9 cellular contexts compared by ENCODE assay signal in genomic region chr1:15603966-15604282, GRCh38. TPM values are rescaled to one million over a fixed set of nuclear protein-coding genes. Genes with fewer than 3 reads are reported as not detected.
A peak's percentile ranks its signal among the peaks of the same experiment; 100 is the strongest.
DNase-seq lines count a peak whose midpoint lies in the region; FAIRE-seq and TF ChIP-seq lines count a peak whose summit lies in the region.
"Not testable (repeated sequence)": the region's sequence is repeated elsewhere in the genome, so short reads cannot be mapped to it uniquely, and the experiment has no call there.
"Had no signal": no experiment of that assay in that cellular context is flagged by ENCODE, and none has a peak within 500 bp of the region (broad histone marks: within the 10 kb centered on the region; RNA-seq: fewer than 3 reads in every experiment).

No MANE protein-coding gene starts in this region.

- not testable (repeated sequence) for DNase-seq in AG10803 (ENCODE audit: low read depth); WERI-Rb-1; astrocyte (ENCODE audit: low read depth); endothelial cell of umbilical vein (ENCODE audit: low read depth, low spot score); kidney epithelial cell (ENCODE audit: low read depth); stomach

- H2AFZ ChIP-seq in astrocyte (ENCODE audit: low read depth, low read length) (peak overlapping the region; percentile 97), endothelial cell of umbilical vein (ENCODE audit: low read depth, low read length) (peak overlapping the region; percentile 90)
- H2AFZ ChIP-seq in neuron (ENCODE audit: low read depth, low read length), result not testable (repeated sequence)

- TF ChIP-seq EP300 in stomach (IDR thresholded peaks at IDR 0.05), result not testable (repeated sequence)

- H3K9me1 ChIP-seq in endothelial cell of umbilical vein (replicated peaks; ENCODE audit: control insufficient read depth, extremely low read depth, insufficient read depth, low read length), result not testable (repeated sequence)

- not testable (repeated sequence) for H3K4me1 ChIP-seq in HUES48 (ENCODE audit: control insufficient read depth, insufficient read depth, low read length); astrocyte (ENCODE audit: insufficient read depth, low read length); endothelial cell of umbilical vein (ENCODE audit: control insufficient read depth, extremely low read depth, insufficient read depth, low read length); neuron (ENCODE audit: insufficient read depth, low read length)
- H3K4me1 ChIP-seq in stomach, result peaks cover 16 to 33% (median 26%) of the 10 kb centered on the region in 4 donors

- not testable (repeated sequence) for H3K9me3 ChIP-seq in HUES48 (ENCODE audit: control insufficient read depth, insufficient read depth, low read length); WERI-Rb-1 (ENCODE audit: severe bottlenecking); astrocyte (ENCODE audit: insufficient read depth, low read depth, low read length); endothelial cell of umbilical vein (replicated peaks; ENCODE audit: control insufficient read depth, insufficient read depth, low read length); neuron (ENCODE audit: low read length); stomach

- peak overlapping the region; percentile 2 for H3K27ac Mint-ChIP-seq in astrocyte (ENCODE audit: unreplicated experiment)

- POLR2A ChIA-PET in endothelial cell of umbilical vein (lab: Charles Lee), result not testable (repeated sequence)

- H3K4me3 ChIP-seq in AG10803 (ENCODE audit: low read length) (peak overlapping the region; percentile 91), HUES48 (ENCODE audit: low read depth, low read length) (peak overlapping the region; percentile 49), WERI-Rb-1 (ENCODE audit: low read depth, low read length) (peak overlapping the region; percentile 78), astrocyte (ENCODE audit: insufficient read depth, low read depth, low read length) (peak overlapping the region; percentile 85), kidney epithelial cell (ENCODE audit: low read depth, low read length) (peak overlapping the region; percentile 76), neuron (ENCODE audit: low read length) (peak overlapping the region; percentile 71), stomach (peak overlapping the region; percentile 72 to 88 (median 78))
- H3K4me3 ChIP-seq in endothelial cell of umbilical vein (replicated peaks in 1 of 3; ENCODE audit: insufficient read depth in 1 of 3, low read depth in 1 of 3, low read length in 3 of 3), result not testable (repeated sequence)

- not testable (repeated sequence) for H3K27ac ChIP-seq in HUES48 (ENCODE audit: low read depth, low read length); astrocyte (ENCODE audit: low read depth, low read length); endothelial cell of umbilical vein (ENCODE audit: insufficient read depth, low read depth, low read length)
- H3K27ac ChIP-seq in WERI-Rb-1, result peak overlapping the region; percentile 6; the same call in 1 of the 2 replicates
- peak overlapping the region; percentile 86 to 90 (median 89) for H3K27ac ChIP-seq in stomach

- H3K9me3 Mint-ChIP-seq in astrocyte (ENCODE audit: unreplicated experiment), result not testable (repeated sequence)

- H3K27me3 ChIP-seq in HUES48 (ENCODE audit: control insufficient read depth, insufficient read depth, low read length); WERI-Rb-1 (ENCODE audit: insufficient read depth, low read depth, severe bottlenecking); astrocyte (ENCODE audit: insufficient read depth, low read length); endothelial cell of umbilical vein (ENCODE audit: control insufficient read depth in 2 of 2, insufficient read depth in 2 of 2, low read length in 2 of 2); kidney epithelial cell (ENCODE audit: control insufficient read depth, insufficient read depth, low read length); neuron (ENCODE audit: insufficient read depth, low read length); stomach: not testable (repeated sequence)

- CTCF ChIA-PET in endothelial cell of umbilical vein (lab: Charles Lee), result interaction anchor here (1.0 to 1.5 kb wide), 5 partner anchors 8 to 20 kb away, joined by 3 to 7 read pairs (median 4); no protein-coding TSS in a partner anchor

- dilution Hi-C loops in endothelial cell of umbilical vein (cut with MboI; ENCODE audit: extremely low pct_ligation_motif_present, low sequenced_read_pairs), result not testable (repeated sequence)

- not testable (repeated sequence) for FAIRE-seq in astrocyte (lab: Jason Lieb, UNC); endothelial cell of umbilical vein (lab: Jason Lieb, UNC)

- intact Hi-C loops in endothelial cell of umbilical vein (cut with micrococcal nuclease), result loop anchor here (1.0 kb wide), 2 partner anchors 13 to 78 kb away; partner anchors contain the start of genes DDI2 and DNAJC16
- intact Hi-C loops in stomach (cut with DNase I; ENCODE audit: low total_unique reads), result not testable (repeated sequence)

- peak overlapping the region; percentile 92 for H3K4me2 ChIP-seq in astrocyte (ENCODE audit: low read length)
- H3K4me2 ChIP-seq in endothelial cell of umbilical vein (ENCODE audit: insufficient read depth, low read length), result peak overlapping the region; percentile 16

- BruUV-seq in endothelial cell of umbilical vein (replicated peaks; lab: Mats Ljungman, UMichigan), result not testable (repeated sequence)

- H3K27me3 Mint-ChIP-seq in astrocyte (ENCODE audit: low read depth, unreplicated experiment), result peaks cover 17% of the 10 kb centered on the region

- 65 to 68% (median 66%) methylated on average over 13 of the region's 13 CpGs for WGBS in stomach, 5 donors

- not testable (repeated sequence) for H3K36me3 Mint-ChIP-seq in astrocyte (ENCODE audit: low read depth, unreplicated experiment)

- not testable (repeated sequence) for TF ChIP-seq CTCF in AG10803 (conservative IDR thresholded peaks at IDR 0.05; ENCODE audit: low read length); WERI-Rb-1 (IDR thresholded peaks at IDR 0.05; ENCODE audit: low read depth, low read length); astrocyte (IDR thresholded peaks at IDR 0.05; ENCODE audit: insufficient read depth, low read depth, low read length); endothelial cell of umbilical vein (IDR thresholded peaks at IDR 0.05; ENCODE audit: extremely low read depth in 1 of 2, insufficient read depth in 1 of 2, low read depth in 1 of 2, low read length in 2 of 2); kidney epithelial cell (IDR thresholded peaks at IDR 0.05; ENCODE audit: insufficient read depth, low read length, poor library complexity, severe bottlenecking); stomach (IDR thresholded peaks at IDR 0.05)

- TF ChIP-seq POLR2A in endothelial cell of umbilical vein (IDR thresholded peaks at IDR 0.05; ENCODE audit: low read depth, low read length); stomach (IDR thresholded peaks at IDR 0.05): not testable (repeated sequence)

- not testable (repeated sequence) for H3K36me3 ChIP-seq in HUES48 (ENCODE audit: control insufficient read depth, insufficient read depth, low read length); WERI-Rb-1; astrocyte (ENCODE audit: insufficient read depth, low read length); endothelial cell of umbilical vein (ENCODE audit: control insufficient read depth in 2 of 2, extremely low read depth in 1 of 2, insufficient read depth in 2 of 2, low read length in 2 of 2); kidney epithelial cell (ENCODE audit: control insufficient read depth, insufficient read depth, low read length); neuron (ENCODE audit: insufficient read depth, low read length); stomach

- H3K9ac ChIP-seq in HUES48 (ENCODE audit: low read depth, low read length); endothelial cell of umbilical vein (replicated peaks; ENCODE audit: extremely low read depth, insufficient read depth, low read length): not testable (repeated sequence)
- H3K9ac ChIP-seq in astrocyte (ENCODE audit: low read length), result peak overlapping the region; percentile 81

- H3K4me1 Mint-ChIP-seq in astrocyte (ENCODE audit: low read depth, unreplicated experiment), result not testable (repeated sequence)

- not testable (repeated sequence) for H4K20me1 ChIP-seq in astrocyte (ENCODE audit: insufficient read depth, low read length); endothelial cell of umbilical vein (replicated peaks; ENCODE audit: control insufficient read depth, extremely low read depth, insufficient read depth, low read length)

- not testable (repeated sequence) for H3K79me2 ChIP-seq in astrocyte (ENCODE audit: insufficient read depth, low read length); endothelial cell of umbilical vein (ENCODE audit: control insufficient read depth, insufficient read depth, low read length)

- H3K4me3 Mint-ChIP-seq in astrocyte (ENCODE audit: unreplicated experiment), result peak overlapping the region; percentile 79

RNA-seq across cellular contexts. Expression of gene DDI2, which starts 13.3 kb away (rescaled TPM):
- total RNA-seq in astrocyte (24.1 and 26.1 TPM in 2 replicates), endothelial cell of umbilical vein (35.2 and 35.9 TPM in 2 replicates), kidney epithelial cell (16.9 TPM in 2 replicates), stomach (100 to 1,000 TPM in 1 of 5 donors, 10 to 100 TPM in 4; 12.7 to 261 (median 42.8) TPM)
- polyA plus RNA-seq in endothelial cell of umbilical vein (4.6 and 5.4 TPM in 2 replicates), stomach (1 to 10 TPM; 3.1 to 5.0 (median 4.1) TPM)
- 5.2 and 5.9 TPM in 2 replicates for polyA plus RNA-seq in endothelial cell of umbilical vein (2011; cell fraction: cytosol; rRNA removed)
- 15.4 and 21.0 TPM in 2 replicates for polyA plus RNA-seq in endothelial cell of umbilical vein (2011; cell fraction: nucleus; rRNA removed)
- polyA plus RNA-seq in endothelial cell of umbilical vein (2012), result 9.5 and 11.8 TPM in 2 replicates
- polyA minus RNA-seq in endothelial cell of umbilical vein, result 34.4 and 38.4 TPM in 2 replicates
- polyA minus RNA-seq in endothelial cell of umbilical vein (2011; cell fraction: cytosol; rRNA and poly(A)+ RNA removed), result 9.6 TPM
- polyA minus RNA-seq in endothelial cell of umbilical vein (2011; cell fraction: nucleus; rRNA and poly(A)+ RNA removed), result 49.2 and 63.1 TPM in 2 replicates

RNA-seq across cellular contexts. Expression of gene AGMAT, which starts 19.1 kb away (rescaled TPM):
- total RNA-seq in astrocyte (0.41 and 0.53 TPM in 2 replicates), endothelial cell of umbilical vein (1.1 and 1.9 TPM in 2 replicates), kidney epithelial cell (0.75 and 0.96 TPM in 2 replicates), stomach (1 to 10 TPM in 2 of 5 donors, under 1 TPM in 1, not detected in 2; 0.14 to 9.8 (median 4.6) TPM)
- polyA plus RNA-seq in endothelial cell of umbilical vein (0.22 and 0.39 TPM in 2 replicates), stomach (under 1 TPM; 0.35 to 0.56 (median 0.46) TPM)
- 0.44 and 0.48 TPM in 2 replicates for polyA plus RNA-seq in endothelial cell of umbilical vein (2011; cell fraction: cytosol; rRNA removed)
- polyA plus RNA-seq in endothelial cell of umbilical vein (2011; cell fraction: nucleus; rRNA removed), result 0.14 and 0.41 TPM in 2 replicates
- polyA plus RNA-seq in endothelial cell of umbilical vein (2012), result 0.72 and 1.3 TPM in 2 replicates
- 0.51 and 0.58 TPM in 2 replicates for polyA minus RNA-seq in endothelial cell of umbilical vein
- polyA minus RNA-seq in endothelial cell of umbilical vein (2011; cell fraction: cytosol; rRNA and poly(A)+ RNA removed), result 17.4 TPM
- polyA minus RNA-seq in endothelial cell of umbilical vein (2011; cell fraction: nucleus; rRNA and poly(A)+ RNA removed), result 0.34 TPM in 1 of 2 replicates, not detected in the other
- total RNA-seq: HT1080 had no signal
